8 cellular contexts compared by ENCODE assay signal in the genomic region with DNA sequence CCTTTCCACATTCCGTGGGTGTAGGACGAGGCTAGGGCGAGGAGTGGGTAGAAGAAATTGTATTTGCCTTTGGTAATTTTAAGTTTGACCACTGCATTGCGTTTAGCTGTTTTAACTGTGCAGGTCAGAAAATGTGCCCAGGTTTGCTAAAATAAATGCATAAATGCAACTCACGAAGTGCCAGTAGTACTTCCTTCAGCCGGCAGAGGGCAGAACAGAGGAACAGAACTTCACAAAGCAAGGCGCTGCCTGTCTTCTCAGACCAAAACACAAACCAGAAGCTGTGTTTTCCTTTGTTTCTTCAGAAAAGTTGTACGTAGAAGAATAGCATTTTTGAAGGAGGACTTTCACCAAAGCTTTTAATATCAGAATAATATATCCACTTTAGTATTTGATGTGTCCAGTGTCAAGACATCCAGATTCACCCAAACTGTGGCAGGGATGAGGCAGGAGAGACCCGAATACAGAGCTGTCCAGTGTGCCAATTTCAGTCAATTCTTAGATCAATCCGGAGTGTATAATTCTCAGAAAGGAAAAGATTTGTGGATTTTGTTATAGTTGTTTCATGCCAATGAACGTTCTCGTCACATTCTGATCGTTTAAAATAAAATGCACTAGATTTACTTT.
DNase-seq lines count a peak whose midpoint lies in the region; ATAC-seq, FAIRE-seq and TF ChIP-seq lines count a peak whose summit lies in the region.

No MANE protein-coding gene starts in this region.

- TF ChIP-seq RAD21 in Ishikawa (IDR thresholded peaks at IDR 0.05; ENCODE audit: low read depth): peak; percentile 54

- H3K36me3 ChIP-seq in iPS-20b (ENCODE audit: insufficient read depth, low read depth, low read length): no peaks in the 10 kb centered on the region

- no peak for FAIRE-seq in GM19239 (lab: Jason Lieb, UNC)

- H3K9ac ChIP-seq in iPS-20b (ENCODE audit: low read depth, low read length): peak overlapping the region; percentile 65; the same call in 1 of the 2 replicates

- H3K4me1 ChIP-seq in iPS-20b (ENCODE audit: insufficient read depth, low read length): peaks cover 16% of the 10 kb centered on the region; the same call in 1 of the 2 replicates

- peak overlapping the region; percentile 30; the same call in 1 of the 2 replicates for H3K4me3 ChIP-seq in iPS-20b (ENCODE audit: low read length)

- ATAC-seq in GM21737 (IDR thresholded peaks at IDR 0.05; ENCODE audit: unreplicated experiment): no peak

- DNase-seq in CMK (ENCODE audit: low read depth) (peak; percentile 2), GM19239 (ENCODE audit: insufficient read length, low spot score) (peak; percentile 9), T follicular helper cell (ENCODE audit: low read depth) (peak; percentile 25), astrocyte of the hippocampus (ENCODE audit: low read depth, low spot score) (peak; percentile 89)
- peak; percentile 63 for DNase-seq in stimulated activated CD4-positive, alpha-beta T cell treated with anti-CD3 and anti-CD28 coated beads, Interleukin-12 subunit alpha, Interleukin-12 subunit beta, amount 100 ng/mL, for 4 hours

- H3K9me3 ChIP-seq in iPS-20b (ENCODE audit: insufficient read depth, low read depth, low read length): no peaks in the 10 kb centered on the region

- TF ChIP-seq EP300 in Ishikawa (IDR thresholded peaks at IDR 0.05; ENCODE audit: borderline replicate concordance): no peak

- H3K27ac ChIP-seq in iPS-20b (ENCODE audit: low read length): peak overlapping the region; percentile 86

- no peaks in the 10 kb centered on the region for H3K27me3 ChIP-seq in iPS-20b (ENCODE audit: insufficient read depth, low read length)

TF ChIP-seq in Ishikawa, 13 proteins besides CTCF, POLR2A, EP300 and RAD21:
- TF ChIP-seq, protein P1, sequence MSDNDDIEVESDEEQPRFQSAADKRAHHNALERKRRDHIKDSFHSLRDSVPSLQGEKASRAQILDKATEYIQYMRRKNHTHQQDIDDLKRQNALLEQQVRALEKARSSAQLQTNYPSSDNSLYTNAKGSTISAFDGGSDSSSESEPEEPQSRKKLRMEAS (IDR thresholded peaks at IDR 0.05): no peak
- TF ChIP-seq TAF1 (IDR thresholded peaks at IDR 0.05; ENCODE audit: low read depth): no peak
- no peak for TF ChIP-seq TCF12 (IDR thresholded peaks at IDR 0.05; ENCODE audit: low read depth)
- TF ChIP-seq NFIC (IDR thresholded peaks at IDR 0.05): no peak
- TF ChIP-seq ZBTB7A (IDR thresholded peaks at IDR 0.05; ENCODE audit: low read depth): no peak
- TF ChIP-seq YY1 (IDR thresholded peaks at IDR 0.05; ENCODE audit: low read depth): no peak

Comparison
In these comparisons a context has a peak if more than half of its experiments do, and no peak if none do; other contexts are left out.
1. DNase-seq: peak in every context shown above with its lines; median percentile 89 in astrocyte of the hippocampus; 63 in stimulated activated CD4-positive, alpha-beta T cell treated with anti-CD3 and anti-CD28 coated beads, Interleukin-12 subunit alpha, Interleukin-12 subunit beta, amount 100 ng/mL, for 4 hours; 25 in T follicular helper cell; 9 in GM19239; 2 in CMK.